ENCODE assay signal across 9 cellular contexts in the genomic region with DNA sequence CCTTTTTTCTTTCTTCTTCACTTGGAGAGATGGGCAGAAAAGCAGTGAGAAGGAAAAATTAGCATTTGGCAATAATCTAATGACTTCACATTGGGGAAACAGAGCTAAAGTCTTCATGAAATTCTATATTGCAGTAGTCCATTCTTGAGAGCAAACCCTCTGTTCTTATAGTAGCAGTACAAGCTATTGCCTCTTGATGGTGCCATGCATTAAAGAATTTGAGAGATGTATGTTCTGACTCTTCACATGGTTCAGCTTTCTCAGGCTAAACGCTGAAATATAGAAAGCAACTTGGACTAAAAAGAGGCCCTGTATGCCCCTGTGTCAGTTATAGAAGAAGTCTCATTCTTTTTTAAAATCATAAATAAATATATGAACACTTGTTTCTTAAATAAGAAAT. TPM values are rescaled to one million over a fixed set of nuclear protein-coding genes. Genes with fewer than 3 reads are reported as not detected.
DNase-seq lines count a peak whose midpoint lies in the region; ATAC-seq and TF ChIP-seq lines count a peak whose summit lies in the region.
"Had no signal": no experiment of that assay in that cellular context is flagged by ENCODE, and none has a peak within 500 bp of the region (broad histone marks: within the 10 kb centered on the region; RNA-seq: fewer than 3 reads in every experiment).

No MANE protein-coding gene starts in this region.

- H2AFZ ChIP-seq in DND-41 (ENCODE audit: low read depth, low read length), result no peak overlapping the region

- no peak; the same call in 2 of the 3 replicates for ATAC-seq in DND-41 (ENCODE audit: insufficient read depth, low read depth)

- intact Hi-C loops in prostate gland (cut with DNase I), result no loop called here

- no peak overlapping the region for H3K27ac ChIP-seq in DND-41 (ENCODE audit: low read length)
- no peak overlapping the region for H3K27ac ChIP-seq in WERI-Rb-1
- H3K27ac ChIP-seq in liver (ENCODE audit: low read depth in 1 of 2, low read length in 2 of 2), result no peak overlapping the region
- no peak overlapping the region for H3K27ac ChIP-seq in prostate gland
- H3K27ac ChIP-seq: right lobe of liver had no signal

- H3K36me3 ChIP-seq in DND-41 (ENCODE audit: insufficient read depth, low read length) (no peaks in the 10 kb centered on the region), WERI-Rb-1 (no peaks in the 10 kb centered on the region), liver (ENCODE audit: control insufficient read depth in 4 of 4, insufficient read depth in 3 of 4, low read depth in 1 of 4, low read length in 3 of 4) (peaks cover 0 to 2% (median 0%) of the 10 kb centered on the region in 4 donors), prostate gland (no peaks in the 10 kb centered on the region)
- H3K36me3 ChIP-seq: right lobe of liver had no signal

- no peaks in the 10 kb centered on the region for H3K79me2 ChIP-seq in DND-41 (ENCODE audit: insufficient read depth, low read length)

- 73% methylated on average over 1 of the region's 1 CpG for WGBS in liver
- 54% methylated on average over 1 of the region's 1 CpG for WGBS in prostate gland

- peak; percentile 27 to 29 for TF ChIP-seq RAD21 in liver (IDR thresholded peaks at IDR 0.05)

- H3K4me1 ChIP-seq in DND-41 (ENCODE audit: insufficient read depth, low read length) (no peaks in the 10 kb centered on the region), liver (ENCODE audit: control insufficient read depth in 4 of 4, insufficient read depth in 4 of 4, low read length in 3 of 4) (no peaks in the 10 kb centered on the region), prostate gland (replicated peaks) (no peaks in the 10 kb centered on the region)
- H3K4me1 ChIP-seq: right lobe of liver had no signal

- no peak overlapping the region for H3K4me2 ChIP-seq in DND-41 (ENCODE audit: insufficient read depth, low read length)

- peak; percentile 34 for TF ChIP-seq CTCF in DND-41 (IDR thresholded peaks at IDR 0.05; ENCODE audit: borderline replicate concordance, extremely low read depth, low read length, poor library complexity, severe bottlenecking)
- TF ChIP-seq CTCF in WERI-Rb-1 (IDR thresholded peaks at IDR 0.05; ENCODE audit: low read depth, low read length), result 0 out of 2 replicates have a peak, but pooled peaks have one; percentile 39
- TF ChIP-seq CTCF in liver (IDR thresholded peaks at IDR 0.05; ENCODE audit: low read depth, low read length, missing input control), result peak; percentile 9
- peak in 1 of 4 experiments; percentile 27 for TF ChIP-seq CTCF in prostate gland (IDR thresholded peaks at IDR 0.05)

- H3K4me3 ChIP-seq in DND-41 (ENCODE audit: low read depth in 1 of 2, low read length in 2 of 2) (no peak overlapping the region), WERI-Rb-1 (ENCODE audit: low read depth, low read length) (no peak overlapping the region), liver (ENCODE audit: low read depth in 1 of 3, low read length in 3 of 3) (no peak overlapping the region), prostate gland (no peak overlapping the region)
- H3K4me3 ChIP-seq: right lobe of liver had no signal

- H3K27me3 ChIP-seq in DND-41 (ENCODE audit: insufficient read depth, low read length, poor library complexity), result no peaks in the 10 kb centered on the region
- H3K27me3 ChIP-seq in WERI-Rb-1 (ENCODE audit: insufficient read depth, low read depth, severe bottlenecking), result no peaks in the 10 kb centered on the region
- no peaks in the 10 kb centered on the region for H3K27me3 ChIP-seq in liver (ENCODE audit: control insufficient read depth in 4 of 4, insufficient read depth in 4 of 4, low read length in 3 of 4)
- no peaks in the 10 kb centered on the region for H3K27me3 ChIP-seq in prostate gland (replicated peaks; ENCODE audit: insufficient read depth)
- H3K27me3 ChIP-seq: right lobe of liver had no signal

- no peak overlapping the region for H3K9ac ChIP-seq in DND-41 (ENCODE audit: low read depth, low read length)
- H3K9ac ChIP-seq in liver (ENCODE audit: low read depth in 1 of 2, low read length in 2 of 2), result no peak overlapping the region

- H4K20me1 ChIP-seq in DND-41 (ENCODE audit: insufficient read depth, low read length), result no peaks in the 10 kb centered on the region

- no peak for DNase-seq in DND-41
- peak; percentile 56 for DNase-seq in LoVo (ENCODE audit: low spot score)
- DNase-seq in WERI-Rb-1, result no peak
- DNase-seq in amygdala (lab: John Stamatoyannopoulos, UW), result no peak
- no peak for DNase-seq in activated T-cell treated with anti-CD3 and anti-CD28 coated beads, Interleukin-2, amount 50 U/mL, for 1 hour
- no peak for DNase-seq in GM19240 (ENCODE audit: insufficient read length, low spot score)
- DNase-seq in prostate gland (ENCODE audit: low spot score), result no peak
- DNase-seq: right lobe of liver had no signal

- TF ChIP-seq POLR2A in prostate gland (IDR thresholded peaks at IDR 0.05), result no peak

- H3K9me3 ChIP-seq in DND-41 (ENCODE audit: insufficient read depth, low read length, severe bottlenecking), result no peaks in the 10 kb centered on the region
- H3K9me3 ChIP-seq in WERI-Rb-1 (ENCODE audit: severe bottlenecking), result no peaks in the 10 kb centered on the region
- no peaks in the 10 kb centered on the region for H3K9me3 ChIP-seq in liver (ENCODE audit: control insufficient read depth in 4 of 4, low read length in 3 of 4)
- H3K9me3 ChIP-seq in prostate gland, result no peaks in the 10 kb centered on the region
- H3K9me3 ChIP-seq: right lobe of liver had no signal

TF ChIP-seq in liver, 16 proteins besides CTCF, POLR2A, EP300 and RAD21:
- TF ChIP-seq, protein P1, sequence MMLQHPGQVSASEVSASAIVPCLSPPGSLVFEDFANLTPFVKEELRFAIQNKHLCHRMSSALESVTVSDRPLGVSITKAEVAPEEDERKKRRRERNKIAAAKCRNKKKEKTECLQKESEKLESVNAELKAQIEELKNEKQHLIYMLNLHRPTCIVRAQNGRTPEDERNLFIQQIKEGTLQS (IDR thresholded peaks at IDR 0.05), result no peak
- TF ChIP-seq FOXA1 (IDR thresholded peaks at IDR 0.05) (no peak), FOXA2 (IDR thresholded peaks at IDR 0.05) (no peak), TAF1 (conservative IDR thresholded peaks at IDR 0.05) (no peak), RXRA (IDR thresholded peaks at IDR 0.05) (no peak), HNF4G (IDR thresholded peaks at IDR 0.05) (no peak), HNF4A (conservative IDR thresholded peaks at IDR 0.05) (no peak)

RNA-seq across cellular contexts. Expression of a gene that starts 36.0 kb away (rescaled TPM):
- total RNA-seq in liver, result 10 to 100 TPM; 22.6 to 42.9 TPM
- 10 to 100 TPM in 1 of 2 donors, 1 to 10 TPM in 1; 9.7 to 21.9 TPM for polyA plus RNA-seq in liver
- 10 to 100 TPM; 15.3 to 32.3 TPM for total RNA-seq in prostate gland
